ENCODE assay signal across 13 cellular contexts in genomic region chr4:153529646-153530045, GRCh38.
DNase-seq lines count a peak whose midpoint lies in the region; ATAC-seq, FAIRE-seq and TF ChIP-seq lines count a peak whose summit lies in the region.
"Had no signal": no experiment of that assay in that cellular context is flagged by ENCODE, and none has a peak within 500 bp of the region (broad histone marks: within the 10 kb centered on the region; RNA-seq: fewer than 3 reads in every experiment).

No MANE protein-coding gene starts in this region.

- ATAC-seq in HG03354 (IDR thresholded peaks at IDR 0.05; ENCODE audit: poor library complexity, severe bottlenecking, unreplicated experiment) (peak; percentile 2), right lobe of liver (peak; percentile 61 to 81 (median 66)), GM21526 (IDR thresholded peaks at IDR 0.05; ENCODE audit: low FRiP score, unreplicated experiment) (no peak)
- ATAC-seq in activated CD8-positive, alpha-beta T cell treated with anti-CD3 and anti-CD28 coated beads for 36 hours, result no peak
- ATAC-seq: esophagus mucosa had no signal

- peak overlapping the region; percentile 87 to 94 (median 88) for H3K27ac Mint-ChIP-seq in CD4-positive, alpha-beta memory T cell
- peak overlapping the region; percentile 96 for H3K27ac Mint-ChIP-seq in activated CD8-positive, alpha-beta T cell treated with anti-CD3 and anti-CD28 coated beads for 36 hours

- H3K4me1 Mint-ChIP-seq in CD4-positive, alpha-beta memory T cell, result peaks cover 68 to 93% (median 84%) of the 10 kb centered on the region in 4 donors
- peaks cover 85% of the 10 kb centered on the region for H3K4me1 Mint-ChIP-seq in activated CD8-positive, alpha-beta T cell treated with anti-CD3 and anti-CD28 coated beads for 36 hours (ENCODE audit: low read depth)

- H3K36me3 Mint-ChIP-seq in CD4-positive, alpha-beta memory T cell, result peaks cover 10 to 12% of the 10 kb centered on the region in 2 donors
- peaks cover 32% of the 10 kb centered on the region for H3K36me3 Mint-ChIP-seq in activated CD8-positive, alpha-beta T cell treated with anti-CD3 and anti-CD28 coated beads for 36 hours (ENCODE audit: low read depth)

- no peaks in the 10 kb centered on the region for H3K36me3 ChIP-seq in CD4-positive, alpha-beta memory T cell (ENCODE audit: insufficient read depth, low read length)
- no peaks in the 10 kb centered on the region for H3K36me3 ChIP-seq in right lobe of liver

- FAIRE-seq in urothelium cell line (lab: Jason Lieb, UNC), result no peak

- intact Hi-C loops in CD4-positive, alpha-beta memory T cell (cut with micrococcal nuclease), result loop anchor here (1.0 kb wide), 2 partner anchors 7 to 61 kb away; no protein-coding TSS in a partner anchor
- intact Hi-C loops in activated CD8-positive, alpha-beta T cell treated with anti-CD3 and anti-CD28 coated beads for 36 hours (cut with micrococcal nuclease), result loop anchor here (2.0 kb wide), 2 partner anchors 33 to 41 kb away; no protein-coding TSS in a partner anchor
- intact Hi-C loops in right lobe of liver (cut with DNase I), result no loop called here
- intact Hi-C loops in lower leg skin (cut with DNase I; ENCODE audit: low total_unique reads), result no loop called here

- H3K27ac ChIP-seq in CD4-positive, alpha-beta memory T cell (ENCODE audit: low read depth, low read length), result peak overlapping the region; percentile 54
- H3K27ac ChIP-seq in right lobe of liver, result peak overlapping the region; percentile 53 to 66 (median 65)

- TF ChIP-seq POLR2A in right lobe of liver (IDR thresholded peaks at IDR 0.05) (no peak), lower leg skin (IDR thresholded peaks at IDR 0.05) (no peak)

- no peaks in the 10 kb centered on the region for H3K9me3 Mint-ChIP-seq in CD4-positive, alpha-beta memory T cell
- H3K9me3 Mint-ChIP-seq in activated CD8-positive, alpha-beta T cell treated with anti-CD3 and anti-CD28 coated beads for 36 hours, result peaks cover 3% of the 10 kb centered on the region

- peak overlapping the region; percentile 45 to 87 (median 80) for H3K4me3 Mint-ChIP-seq in CD4-positive, alpha-beta memory T cell
- H3K4me3 Mint-ChIP-seq in activated CD8-positive, alpha-beta T cell treated with anti-CD3 and anti-CD28 coated beads for 36 hours, result peak overlapping the region; percentile 50

- no peaks in the 10 kb centered on the region for H3K27me3 ChIP-seq in CD4-positive, alpha-beta memory T cell (ENCODE audit: insufficient read depth, low read length)
- H3K27me3 ChIP-seq in right lobe of liver, result no peaks in the 10 kb centered on the region

- no peak overlapping the region for H3K4me3 ChIP-seq in CD4-positive, alpha-beta memory T cell (ENCODE audit: low read length in 2 of 2)
- no peak overlapping the region for H3K4me3 ChIP-seq in right lobe of liver
- no peak overlapping the region for H3K4me3 ChIP-seq in lower leg skin (ENCODE audit: low read depth, poor library complexity, severe bottlenecking)

- no peaks in the 10 kb centered on the region for H3K27me3 Mint-ChIP-seq in CD4-positive, alpha-beta memory T cell
- no peaks in the 10 kb centered on the region for H3K27me3 Mint-ChIP-seq in activated CD8-positive, alpha-beta T cell treated with anti-CD3 and anti-CD28 coated beads for 36 hours

- 22% methylated on average over 3 of the region's 3 CpGs for WGBS in right lobe of liver (ENCODE audit: insufficient coverage, low coverage, low lambda C conversion rate, missing lambda C conversion rate)
- WGBS in lower leg skin, 2 donors, result 85 to 93% methylated on average over 3 of the region's 3 CpGs

- peaks cover 95% of the 10 kb centered on the region for H3K4me1 ChIP-seq in CD4-positive, alpha-beta memory T cell (ENCODE audit: insufficient read depth, low read length)
- peaks cover 0 to 63% (median 25%) of the 10 kb centered on the region in 4 donors for H3K4me1 ChIP-seq in right lobe of liver

- H3K9me3 ChIP-seq in CD4-positive, alpha-beta memory T cell (ENCODE audit: control insufficient read depth in 1 of 2, low read length in 2 of 2), result no peaks in the 10 kb centered on the region
- no peaks in the 10 kb centered on the region for H3K9me3 ChIP-seq in right lobe of liver

- CTCF ChIA-PET in CD4-positive, alpha-beta memory T cell (lab: Charles Lee; ENCODE audit: partially characterized antibody), result interaction anchor here (1.2 to 7.3 kb wide), 4 partner anchors 15 to 62 kb away, joined by 3 to 46 read pairs (median 8); partner anchors contain the start of gene TMEM131L
- CTCF ChIA-PET in activated CD8-positive, alpha-beta T cell treated with anti-CD3 and anti-CD28 coated beads for 36 hours (lab: Charles Lee), result interaction anchor here (1.4 to 3.5 kb wide), 3 partner anchors 12 to 114 kb away, joined by 3 to 26 read pairs (median 7); no protein-coding TSS in a partner anchor

- TF ChIP-seq CTCF in activated CD8-positive, alpha-beta T cell treated with anti-CD3 and anti-CD28 coated beads for 36 hours (IDR thresholded peaks at IDR 0.05), result no peak
- TF ChIP-seq CTCF in right lobe of liver (IDR thresholded peaks at IDR 0.05), result no peak
- TF ChIP-seq CTCF in lower leg skin (IDR thresholded peaks at IDR 0.05), result no peak

- POLR2A ChIA-PET in CD4-positive, alpha-beta memory T cell (lab: Charles Lee; ENCODE audit: partially characterized antibody), result interaction anchor here (1.9 to 7.3 kb wide), 5 partner anchors 8 to 63 kb away, joined by 3 to 43 read pairs (median 17); partner anchors contain the start of gene TMEM131L
- POLR2A ChIA-PET in activated CD8-positive, alpha-beta T cell treated with anti-CD3 and anti-CD28 coated beads for 36 hours (lab: Charles Lee), result interaction anchor here (1.3 to 2.0 kb wide), 2 partner anchors 40 to 41 kb away, joined by 3 to 5 read pairs; no protein-coding TSS in a partner anchor

- no peak for DNase-seq in CD4-positive, alpha-beta memory T cell
- DNase-seq in activated CD8-positive, alpha-beta T cell treated with anti-CD3 and anti-CD28 coated beads for 36 hours, result no peak
- DNase-seq in right lobe of liver, result no peak
- no peak for DNase-seq in AG08395 (ENCODE audit: low spot score)
- DNase-seq in urothelium cell line (ENCODE audit: low spot score), result no peak
- DNase-seq in lower leg skin (ENCODE audit: low spot score in 2 of 2), result no peak
- DNase-seq: aorta; mesendoderm; NCI-H510A; stimulated activated naive CD4-positive, alpha-beta T cell treated with Interleukin-2 at 50 U/mL for 16 hours had no signal

Comparison
In these comparisons a context has a peak if more than half of its experiments do, and no peak if none do; other contexts are left out.
1. ATAC-seq: peak in HG03354 (single experiment) and right lobe of liver (4 of 4); none in activated CD8-positive, alpha-beta T cell treated with anti-CD3 and anti-CD28 coated beads for 36 hours (single experiment) and GM21526 (single experiment).
2. intact Hi-C loops: an anchor here in CD4-positive, alpha-beta memory T cell (1.0 kb wide) and activated CD8-positive, alpha-beta T cell treated with anti-CD3 and anti-CD28 coated beads for 36 hours (2.0 kb wide); none called in right lobe of liver and lower leg skin.